In the genomic region with DNA sequence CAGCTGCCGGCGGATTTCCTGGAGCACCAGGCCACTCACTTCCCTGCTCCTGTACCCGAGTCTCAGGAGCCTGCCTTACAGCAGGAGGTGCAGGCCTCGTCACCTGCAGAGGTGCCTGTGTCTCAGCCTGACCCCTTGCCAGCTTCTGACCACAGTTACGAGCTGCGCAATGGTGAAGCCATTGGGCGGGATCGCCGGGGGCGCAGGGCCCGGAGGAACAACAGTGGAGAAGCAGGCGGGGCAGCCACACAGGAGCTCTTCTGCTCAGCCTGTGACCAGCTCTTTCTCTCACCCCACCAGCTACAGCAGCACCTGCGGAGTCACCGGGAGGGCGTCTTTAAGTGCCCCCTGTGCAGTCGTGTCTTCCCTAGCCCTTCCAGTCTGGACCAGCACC, we compare ENCODE assay signal across 1 cellular context.
TF ChIP-seq lines count a peak whose summit lies in the region.

No MANE protein-coding gene starts in this region.

TF ChIP-seq in HEK293T, 16 proteins besides CTCF, POLR2A, EP300 and RAD21 (continued from another document):
- TF ChIP-seq, protein P1, sequence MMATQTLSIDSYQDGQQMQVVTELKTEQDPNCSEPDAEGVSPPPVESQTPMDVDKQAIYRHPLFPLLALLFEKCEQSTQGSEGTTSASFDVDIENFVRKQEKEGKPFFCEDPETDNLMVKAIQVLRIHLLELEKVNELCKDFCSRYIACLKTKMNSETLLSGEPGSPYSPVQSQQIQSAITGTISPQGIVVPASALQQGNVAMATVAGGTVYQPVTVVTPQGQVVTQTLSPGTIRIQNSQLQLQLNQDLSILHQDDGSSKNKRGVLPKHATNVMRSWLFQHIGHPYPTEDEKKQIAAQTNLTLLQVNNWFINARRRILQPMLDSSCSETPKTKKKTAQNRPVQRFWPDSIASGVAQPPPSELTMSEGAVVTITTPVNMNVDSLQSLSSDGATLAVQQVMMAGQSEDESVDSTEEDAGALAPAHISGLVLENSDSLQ (IDR thresholded peaks at IDR 0.05) = no peak
